In genomic region chr5:76403713-76403962, GRCh38 we compare ENCODE assay signal across 8 cellular contexts. TPM values are rescaled to one million over a fixed set of nuclear protein-coding genes. Genes with fewer than 3 reads are reported as not detected.
DNase-seq lines count a peak whose midpoint lies in the region; ATAC-seq and TF ChIP-seq lines count a peak whose summit lies in the region.

No MANE protein-coding gene starts in this region.

- H3K4me2 ChIP-seq in Karpas-422 (ENCODE audit: low read depth, low read length, poor library complexity, severe bottlenecking) = no peak overlapping the region

- no peaks in the 10 kb centered on the region for H3K79me2 ChIP-seq in Karpas-422 (ENCODE audit: low read length)

- intact Hi-C loops in thyroid gland (cut with DNase I) = loop anchor here (10.0 kb wide), 1 partner anchor 131 kb away; no protein-coding TSS in a partner anchor

- CTCF ChIA-PET in activated CD8-positive, alpha-beta memory T cell treated with anti-CD3 and anti-CD28 coated beads, Interleukin-2, amount 10 ng/mL, durations not matched to agents 7 days and 5 days (lab: Charles Lee) = interaction anchor here (0.7 to 7.2 kb wide), 34 partner anchors 10 to 1067 kb away, joined by 3 to 103 read pairs (median 4); partner anchors contain the start of gene HMGCR

- H3K9ac ChIP-seq in Karpas-422 (ENCODE audit: low read length) = no peak overlapping the region

- H3K4me1 Mint-ChIP-seq in activated CD8-positive, alpha-beta memory T cell treated with anti-CD3 and anti-CD28 coated beads, Interleukin-2, amount 10 ng/mL, durations not matched to agents 7 days and 5 days = peaks cover 60% of the 10 kb centered on the region
- H3K4me1 Mint-ChIP-seq in activated naive CD8-positive, alpha-beta T cell (ENCODE audit: low read depth) = peaks cover 55% of the 10 kb centered on the region

- H4K20me1 ChIP-seq in Karpas-422 (ENCODE audit: insufficient read depth, low read depth, low read length) = no peaks in the 10 kb centered on the region

- H3K27ac ChIP-seq in thyroid gland (peak overlapping the region; percentile 78 to 86 (median 85)), Karpas-422 (ENCODE audit: low read length) (no peak overlapping the region)

- no peak overlapping the region for H2AFZ ChIP-seq in Karpas-422 (ENCODE audit: low read length)

- H3K27me3 ChIP-seq in kidney epithelial cell (ENCODE audit: control insufficient read depth, insufficient read depth, low read length) = peaks cover 19% of the 10 kb centered on the region
- H3K27me3 ChIP-seq in thyroid gland = no peaks in the 10 kb centered on the region
- H3K27me3 ChIP-seq in Karpas-422 (ENCODE audit: low read length) = no peaks in the 10 kb centered on the region

- peak overlapping the region; percentile 84 for H3K4me3 Mint-ChIP-seq in activated CD8-positive, alpha-beta memory T cell treated with anti-CD3 and anti-CD28 coated beads, Interleukin-2, amount 10 ng/mL, durations not matched to agents 7 days and 5 days
- H3K4me3 Mint-ChIP-seq in activated naive CD8-positive, alpha-beta T cell = peak overlapping the region; percentile 97

- H3K9me3 ChIP-seq in thyroid gland (no peaks in the 10 kb centered on the region), Karpas-422 (ENCODE audit: low read length) (no peaks in the 10 kb centered on the region)

- H3K9me2 ChIP-seq in Karpas-422 (replicated peaks; ENCODE audit: insufficient read depth, low read length) = no peaks in the 10 kb centered on the region

- H3K9me3 Mint-ChIP-seq in activated CD8-positive, alpha-beta memory T cell treated with anti-CD3 and anti-CD28 coated beads, Interleukin-2, amount 10 ng/mL, durations not matched to agents 7 days and 5 days (ENCODE audit: low read depth) = peaks cover 2% of the 10 kb centered on the region
- no peaks in the 10 kb centered on the region for H3K9me3 Mint-ChIP-seq in activated naive CD8-positive, alpha-beta T cell (ENCODE audit: low read depth)

- H3K4me3 ChIP-seq in kidney epithelial cell (ENCODE audit: low read depth, low read length) (peak overlapping the region; percentile 51), thyroid gland (replicated peaks in 1 of 3) (peak overlapping the region; percentile 48 to 75 (median 62)), Karpas-422 (ENCODE audit: low read length) (no peak overlapping the region)

- peak overlapping the region; percentile 98 for H3K27ac Mint-ChIP-seq in activated CD8-positive, alpha-beta memory T cell treated with anti-CD3 and anti-CD28 coated beads, Interleukin-2, amount 10 ng/mL, durations not matched to agents 7 days and 5 days
- H3K27ac Mint-ChIP-seq in activated naive CD8-positive, alpha-beta T cell = peak overlapping the region; percentile 94

- H3K4me1 ChIP-seq in thyroid gland (peaks cover 19 to 41% of the 10 kb centered on the region in 2 donors), Karpas-422 (ENCODE audit: low read length) (peaks cover 17% of the 10 kb centered on the region)

- TF ChIP-seq POLR2A in thyroid gland (IDR thresholded peaks at IDR 0.05) = no peak

- no peak for ATAC-seq in activated CD8-positive, alpha-beta memory T cell treated with anti-CD3 and anti-CD28 coated beads, Interleukin-2, amount 10 ng/mL, durations not matched to agents 7 days and 5 days
- no peak for ATAC-seq in GM21423 (IDR thresholded peaks at IDR 0.05; ENCODE audit: unreplicated experiment)

- peaks cover 29% of the 10 kb centered on the region for H3K36me3 Mint-ChIP-seq in activated CD8-positive, alpha-beta memory T cell treated with anti-CD3 and anti-CD28 coated beads, Interleukin-2, amount 10 ng/mL, durations not matched to agents 7 days and 5 days
- no peaks in the 10 kb centered on the region for H3K36me3 Mint-ChIP-seq in activated naive CD8-positive, alpha-beta T cell

- no peak for DNase-seq in activated CD8-positive, alpha-beta memory T cell treated with anti-CD3 and anti-CD28 coated beads, Interleukin-2, amount 10 ng/mL, durations not matched to agents 7 days and 5 days
- DNase-seq in activated CD8-positive, alpha-beta memory T cell treated with anti-CD3 and anti-CD28 coated beads, Interleukin-2, amount 50 U/mL, for 48 hours = no peak
- no peak for DNase-seq in kidney epithelial cell (ENCODE audit: low read depth)
- DNase-seq in thyroid gland = no peak
- DNase-seq in Karpas-422 = no peak
- no peak for DNase-seq in GM20000 (ENCODE audit: low spot score)

- 0% methylated on average over 1 to 9 of the region's 19 CpGs for WGBS in thyroid gland, 2 donors

- TF ChIP-seq CTCF in kidney epithelial cell (IDR thresholded peaks at IDR 0.05; ENCODE audit: insufficient read depth, low read length, poor library complexity, severe bottlenecking) (peak; percentile 43), thyroid gland (IDR thresholded peaks at IDR 0.05) (peak in 4 of 6 experiments; percentile 56 to 80 (median 66)), GM20000 (IDR thresholded peaks at IDR 0.05; ENCODE audit: extremely low read depth, missing control alignments) (no peak)

- H3K36me3 ChIP-seq in kidney epithelial cell (ENCODE audit: control insufficient read depth, insufficient read depth, low read length) = no peaks in the 10 kb centered on the region
- no peaks in the 10 kb centered on the region for H3K36me3 ChIP-seq in thyroid gland
- H3K36me3 ChIP-seq in Karpas-422 (ENCODE audit: insufficient read depth, low read length) = no peaks in the 10 kb centered on the region

- peaks cover 3% of the 10 kb centered on the region for H3K27me3 Mint-ChIP-seq in activated CD8-positive, alpha-beta memory T cell treated with anti-CD3 and anti-CD28 coated beads, Interleukin-2, amount 10 ng/mL, durations not matched to agents 7 days and 5 days
- no peaks in the 10 kb centered on the region for H3K27me3 Mint-ChIP-seq in activated naive CD8-positive, alpha-beta T cell

RNA-seq across cellular contexts. Expression of gene IQGAP2, which starts 0.6 kb away (rescaled TPM):
- total RNA-seq in activated CD8-positive, alpha-beta memory T cell treated with anti-CD3 and anti-CD28 coated beads, Interleukin-2, amount 10 ng/mL, durations not matched to agents 7 days and 5 days = 100 to 1,000 TPM in 1 of 2 experiments, 10 to 100 TPM in 1; 70.2 to 118 TPM
- total RNA-seq in kidney epithelial cell (4.0 and 11.7 TPM in 2 replicates), thyroid gland (10 to 100 TPM; 55.1 to 85.5 (median 64.0) TPM)
- not detected in 2 replicates for total RNA-seq in Karpas-422 (2014; rRNA removed; shearing (Covaris generic); ENCODE audit: low replicate concordance)
